ENCODE assay signal across 11 cellular contexts in the genomic region with DNA sequence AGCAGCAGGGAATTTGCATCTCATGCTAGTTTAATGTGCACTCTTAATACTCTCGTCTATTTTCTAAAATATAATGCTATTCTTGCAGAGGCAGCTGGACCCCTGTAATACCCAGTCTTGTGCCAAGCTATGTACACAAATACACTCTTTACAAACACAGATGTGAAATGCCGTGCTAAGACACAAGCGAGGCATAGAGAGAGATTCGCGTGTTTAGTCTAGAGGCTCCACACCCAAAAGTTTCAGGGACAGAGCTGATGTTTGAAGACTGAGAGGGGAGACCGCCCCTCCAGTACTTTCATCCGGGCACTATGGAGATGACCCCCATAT. TPM values are rescaled to one million over a fixed set of nuclear protein-coding genes. Genes with fewer than 3 reads are reported as not detected.
A peak's percentile ranks its signal among the peaks of the same experiment; 100 is the strongest.
DNase-seq lines count a peak whose midpoint lies in the region; TF ChIP-seq lines count a peak whose summit lies in the region.
"Had no signal": no experiment of that assay in that cellular context is flagged by ENCODE, and none has a peak within 500 bp of the region (broad histone marks: within the 10 kb centered on the region; RNA-seq: fewer than 3 reads in every experiment).

No MANE protein-coding gene starts in this region.

- H3K4me3 ChIP-seq in duodenal mucosa (ENCODE audit: low read depth in 1 of 2, low read length in 2 of 2): peak overlapping the region; percentile 68 to 70
- H3K4me3 ChIP-seq in transverse colon: peak overlapping the region in 3 of 4 donors; percentile 48 to 63 (median 49)

- H3K9ac ChIP-seq in duodenal mucosa (ENCODE audit: low read depth in 1 of 2, low read length in 2 of 2): peak overlapping the region in 1 of 2 donors; percentile 53

- CTCF ChIA-PET in GM10248 (lab: Yijun Ruan, JAX): interaction anchor here (1.2 kb wide), 1 partner anchor 29 kb away, joined by 3 read pairs; no protein-coding TSS in a partner anchor

- H3K9me3 ChIP-seq in duodenal mucosa (ENCODE audit: control insufficient read depth in 1 of 2, low read length in 2 of 2) (no peaks in the 10 kb centered on the region), transverse colon (no peaks in the 10 kb centered on the region)

- intact Hi-C loops in transverse colon (cut with DNase I; ENCODE audit: low total_unique reads): loop anchor here (2.0 to 5.0 kb wide), 2 partner anchors 49 to 56 kb away; no protein-coding TSS in a partner anchor

- POLR2A ChIA-PET in GM10248 (lab: Yijun Ruan, JAX): no interaction called here

- DNase-seq in DMS53 (lab: John Stamatoyannopoulos, UW): peak; percentile 45
- DNase-seq in DMS53 treated with DMSO at 0.1 percent for 48 hours (lab: John Stamatoyannopoulos, UW; ENCODE audit: unreplicated experiment): no peak
- no peak for DNase-seq in mesothelial cell of epicardium (ENCODE audit: low spot score in 2 of 2, unreplicated experiment in 2 of 2)
- no peak for DNase-seq in transverse colon
- no peak for DNase-seq in activated effector memory CD4-positive, alpha-beta T cell treated with Interleukin-2 at 50 U/mL for 16 hours
- DNase-seq in dermis blood vessel endothelial cell: no peak
- DNase-seq in GM10248 (ENCODE audit: extremely low spot score): no peak
- DNase-seq: 8988T had no signal

- peak overlapping the region; percentile 68 for H3K4me3 Mint-ChIP-seq in mesothelial cell of epicardium
- H3K4me3 Mint-ChIP-seq: activated naive CD4-positive, alpha-beta T cell treated with anti-CD3 and anti-CD28 coated beads, Interleukin-2, amount 50 U/mL, for 24 hours; T-helper 2 cell treated with Interferon-gamma antibody and Interleukin-4, amounts not matched to agents 5 μg/mL and 100 μg/mL, for 36 hours had no signal

- H3K4me1 Mint-ChIP-seq in mesothelial cell of epicardium: peaks cover 38% of the 10 kb centered on the region

- in situ Hi-C loops in transverse colon (cut with MboI; ENCODE audit: low pct_ligation_motif_present in 1 of 4, low pct_unique_long_range_greater_than_20kb in 1 of 4, low sequenced_read_pairs in 3 of 4): no loop called here

- H3K27ac Mint-ChIP-seq in mesothelial cell of epicardium: no peak overlapping the region
- H3K27ac Mint-ChIP-seq: activated naive CD4-positive, alpha-beta T cell treated with anti-CD3 and anti-CD28 coated beads, Interleukin-2, amount 50 U/mL, for 24 hours; T-helper 2 cell treated with Interferon-gamma antibody and Interleukin-4, amounts not matched to agents 5 μg/mL and 100 μg/mL, for 36 hours had no signal

- TF ChIP-seq CTCF in mesothelial cell of epicardium (IDR thresholded peaks at IDR 0.05; ENCODE audit: unreplicated experiment) (no peak), transverse colon (IDR thresholded peaks at IDR 0.05) (no peak), GM10248 (IDR thresholded peaks at IDR 0.05; ENCODE audit: control extremely low read depth, extremely low read depth, low read depth, missing control alignments) (no peak)

- H3K4me1 ChIP-seq in duodenal mucosa (ENCODE audit: control insufficient read depth in 1 of 2, insufficient read depth in 2 of 2, low read length in 2 of 2): peaks cover 3 to 4% of the 10 kb centered on the region in 2 donors
- H3K4me1 ChIP-seq in transverse colon: peaks cover 2 to 18% (median 9%) of the 10 kb centered on the region in 4 donors

- H3K36me3 Mint-ChIP-seq in mesothelial cell of epicardium: no peaks in the 10 kb centered on the region
- H3K36me3 Mint-ChIP-seq: activated naive CD4-positive, alpha-beta T cell treated with anti-CD3 and anti-CD28 coated beads, Interleukin-2, amount 50 U/mL, for 24 hours had no signal

- peaks cover 34% of the 10 kb centered on the region for H3K27me3 Mint-ChIP-seq in mesothelial cell of epicardium (ENCODE audit: low read depth)

- WGBS in transverse colon (ENCODE audit: low coverage in 1 of 2), 2 donors: 31 to 39% methylated on average over 2 to 7 of the region's 7 CpGs

- H3K9me3 Mint-ChIP-seq in mesothelial cell of epicardium: no peaks in the 10 kb centered on the region
- H3K9me3 Mint-ChIP-seq: activated naive CD4-positive, alpha-beta T cell treated with anti-CD3 and anti-CD28 coated beads, Interleukin-2, amount 50 U/mL, for 24 hours; T-helper 2 cell treated with Interferon-gamma antibody and Interleukin-4, amounts not matched to agents 5 μg/mL and 100 μg/mL, for 36 hours had no signal

- no peaks in the 10 kb centered on the region for H3K36me3 ChIP-seq in duodenal mucosa (ENCODE audit: control insufficient read depth in 1 of 2, insufficient read depth in 2 of 2, low read length in 2 of 2)
- H3K36me3 ChIP-seq in transverse colon: no peaks in the 10 kb centered on the region

- TF ChIP-seq EP300 in transverse colon (IDR thresholded peaks at IDR 0.05; ENCODE audit: low read depth): no peak

- H3K27ac ChIP-seq in duodenal mucosa (ENCODE audit: low read depth, low read length) (no peak overlapping the region), transverse colon (peak overlapping the region; percentile 81 to 87 (median 86))

- no peak for TF ChIP-seq POLR2A in transverse colon (IDR thresholded peaks at IDR 0.05)

- H3K27me3 ChIP-seq in duodenal mucosa (ENCODE audit: control insufficient read depth in 1 of 2, insufficient read depth in 2 of 2, low read length in 2 of 2) (peaks cover 19 to 31% of the 10 kb centered on the region in 2 donors), transverse colon (peaks cover 12% of the 10 kb centered on the region)

RNA-seq across cellular contexts. Expression of a gene that starts 1.2 kb away (rescaled TPM):
- total RNA-seq in mesothelial cell of epicardium (161 to 169 TPM (median 165 TPM) in 3 replicates), transverse colon (100 to 1,000 TPM in 1 of 4 donors, 10 to 100 TPM in 3; 27.6 to 107 (median 31.4) TPM), dermis blood vessel endothelial cell (37.1 and 50.0 TPM in 2 replicates)
